38 cellular contexts compared by ENCODE assay signal in genomic region chr19:35144259-35144599, GRCh38. TPM values are rescaled to one million over a fixed set of nuclear protein-coding genes. Genes with fewer than 3 reads are reported as not detected.
A peak's percentile ranks its signal among the peaks of the same experiment; 100 is the strongest.
DNase-seq lines count a peak whose midpoint lies in the region; ATAC-seq, FAIRE-seq and TF ChIP-seq lines count a peak whose summit lies in the region.
"Had no signal": no experiment of that assay in that cellular context is flagged by ENCODE, and none has a peak within 500 bp of the region (broad histone marks: within the 10 kb centered on the region; RNA-seq: fewer than 3 reads in every experiment).

No MANE protein-coding gene starts in this region.

- DNase-seq in H1 (ENCODE audit: low read depth in 1 of 2, low spot score in 2 of 2) (no peak), neural crest cell (ENCODE audit: low read depth, low spot score) (no peak), lower leg skin (ENCODE audit: low spot score in 2 of 2) (no peak)
- no peak for DNase-seq in stimulated activated naive CD4-positive, alpha-beta T cell treated with Interleukin-2 at 50 U/mL for 16 hours (lab: John Stamatoyannopoulos, UW)
- DNase-seq: activated CD4-positive, alpha-beta memory T cell treated with anti-CD3 and anti-CD28 coated beads for 36 hours; activated CD8-positive, alpha-beta memory T cell treated with anti-CD3 and anti-CD28 coated beads, Interleukin-2, amount 50 U/mL, for 48 hours; activated naive CD8-positive, alpha-beta T cell treated with anti-CD3 and anti-CD28 coated beads for 36 hours; DND-41; esophagus squamous epithelium; foreskin melanocyte; GM23248; immature natural killer cell; KG1; mesenchymal stem cell; MG63; NCI-H1417 treated with DMSO at 0.1 percent for 48 hours; stimulated activated naive CD8-positive, alpha-beta T cell treated with anti-CD3 and anti-CD28 coated beads, Interleukin-15, amount 100 ng/mL, for 72 hours; thyroid gland had no signal

- peaks cover 11% of the 10 kb centered on the region; the same call in 1 of the 2 replicates for H3K27me3 ChIP-seq in BLaER1
- peaks cover 25% of the 10 kb centered on the region for H3K27me3 ChIP-seq in HUES48 (ENCODE audit: control insufficient read depth, insufficient read depth, low read length)
- peaks cover 0 to 15% (median 8%) of the 10 kb centered on the region in 4 experiments; a peak in 5 of 7 replicates for H3K27me3 ChIP-seq in H1 (replicated peaks in 1 of 4; ENCODE audit: control insufficient read depth in 3 of 4, extremely low read depth in 1 of 4, insufficient read depth in 3 of 4, low read length in 3 of 4)
- H3K27me3 ChIP-seq: MG63, thyroid gland, vagina had no signal

- no peak overlapping the region for H2BK120ac ChIP-seq in H1 (replicated peaks; ENCODE audit: low read depth, low read length)

- ATAC-seq in GM21367 (IDR thresholded peaks at IDR 0.05; ENCODE audit: unreplicated experiment) (no peak), HG03039 (IDR thresholded peaks at IDR 0.05; ENCODE audit: unreplicated experiment) (no peak)
- ATAC-seq: activated CD4-positive, CD25-positive, alpha-beta regulatory T cell treated with anti-CD3 and anti-CD28 coated beads, Interleukin-2, amount 50 U/mL, for 24 hours; stimulated activated naive CD8-positive, alpha-beta T cell treated with anti-CD3 and anti-CD28 coated beads, Interleukin-15, amount 100 ng/mL, for 72 hours had no signal

- no peak overlapping the region for H4K91ac ChIP-seq in H1 (replicated peaks; ENCODE audit: insufficient read length, low read length)

- no peak for TF ChIP-seq EP300 in H1 (IDR thresholded peaks at IDR 0.05; ENCODE audit: borderline replicate concordance in 1 of 2, low read depth in 2 of 2, low read length in 2 of 2)

- no peak for TF ChIP-seq CTCF in H1 (IDR thresholded peaks at IDR 0.05; ENCODE audit: control extremely low read depth in 1 of 3, insufficient read depth in 1 of 3, low read depth in 1 of 3, low read length in 3 of 3)
- no peak for TF ChIP-seq CTCF in neural crest cell (conservative IDR thresholded peaks at IDR 0.05)
- no peak for TF ChIP-seq CTCF in lower leg skin (IDR thresholded peaks at IDR 0.05)

- peak overlapping the region; percentile 96 for H3K4me2 ChIP-seq in BLaER1
- peak overlapping the region; percentile 78 to 82 for H3K4me2 ChIP-seq in H1 (ENCODE audit: insufficient read depth in 1 of 2, low read depth in 2 of 2, low read length in 2 of 2)

- no peak overlapping the region for H4K8ac ChIP-seq in H1 (ENCODE audit: extremely low read depth, insufficient read depth, low read length)

- H3K14ac ChIP-seq in H1 (ENCODE audit: insufficient read length) = no peak overlapping the region

- H3K27me3 Mint-ChIP-seq in neural crest cell (ENCODE audit: low read depth) = peaks cover 75% of the 10 kb centered on the region
- H3K27me3 Mint-ChIP-seq: activated CD4-positive, alpha-beta memory T cell treated with anti-CD3 and anti-CD28 coated beads for 36 hours; activated naive CD8-positive, alpha-beta T cell treated with anti-CD3 and anti-CD28 coated beads for 36 hours had no signal

- H3K9ac ChIP-seq in BLaER1 (no peak overlapping the region), HUES48 (ENCODE audit: low read depth, low read length) (no peak overlapping the region), H1 (replicated peaks in 1 of 4; ENCODE audit: extremely low read depth in 1 of 4, low read depth in 3 of 4, low read length in 3 of 4) (no peak overlapping the region)
- H3K9ac ChIP-seq: GM23248 had no signal

- H3K4me3 ChIP-seq in BLaER1 (no peak overlapping the region), HUES48 (ENCODE audit: low read depth, low read length) (peak overlapping the region; percentile 33; the same call in 1 of the 2 replicates), H1 (ENCODE audit: extremely low read depth in 1 of 4, insufficient read depth in 2 of 4, low read depth in 3 of 4, low read length in 4 of 4) (peak overlapping the region in 1 of 4 experiments; percentile 65; a peak in 2 of 8 replicates), lower leg skin (ENCODE audit: low read depth, poor library complexity, severe bottlenecking) (no peak overlapping the region)
- H3K4me3 ChIP-seq: esophagus squamous epithelium, GM23248, MG63, SJSA1, thyroid gland had no signal

- no peak for TF ChIP-seq RAD21 in H1 (IDR thresholded peaks at IDR 0.05 in 1 of 2, conservative IDR thresholded peaks at IDR 0.05 in 1 of 2; ENCODE audit: low read depth in 2 of 2, low read length in 2 of 2)

- TF ChIP-seq POLR2A in H1 (IDR thresholded peaks at IDR 0.05; ENCODE audit: control extremely low read depth in 1 of 2, low read depth in 2 of 2, low read length in 2 of 2) (no peak), lower leg skin (IDR thresholded peaks at IDR 0.05) (no peak)

- H3K79me2 ChIP-seq in H1 (ENCODE audit: control insufficient read depth in 1 of 2, insufficient read depth in 2 of 2, low read length in 2 of 2) = no peaks in the 10 kb centered on the region

- no peak overlapping the region for H3K27ac Mint-ChIP-seq in neural crest cell (ENCODE audit: unreplicated experiment)
- H3K27ac Mint-ChIP-seq: activated CD4-positive, alpha-beta memory T cell treated with anti-CD3 and anti-CD28 coated beads for 36 hours; activated naive CD8-positive, alpha-beta T cell treated with anti-CD3 and anti-CD28 coated beads for 36 hours; activated T-helper 2 cell treated with anti-CD3 and anti-CD28 coated beads, Interferon-gamma antibody, Interleukin-2, Interleukin-4, amounts not matched to agents 10 μg/mL and 5 μg/mL and 100 μg/mL, durations not matched to agents 14 hours and 24 hours and 36 hours; dendritic cell treated with granulocyte-macrophage colony-stimulating factor and Interleukin-4, amounts not matched to agents 40 ng/mL and 50 ng/mL, for 4 days; stimulated activated naive CD8-positive, alpha-beta T cell treated with anti-CD3 and anti-CD28 coated beads, Interleukin-15, amount 100 ng/mL, for 72 hours had no signal

- CTCF ChIA-PET in H1 (lab: Charles Lee; ENCODE audit: partially characterized antibody) = interaction anchor here (0.8 to 3.7 kb wide), 11 partner anchors 9 to 77 kb away, joined by 3 to 60 read pairs (median 3); partner anchors contain the start of genes FXYD3, FXYD5 and LGI4

- H4K20me1 ChIP-seq in BLaER1 (no peaks in the 10 kb centered on the region), H1 (replicated peaks in 1 of 2; ENCODE audit: control insufficient read depth in 1 of 2, insufficient read depth in 2 of 2, low read length in 2 of 2) (peaks cover 0 to 3% of the 10 kb centered on the region in 2 experiments)

- 0 out of 2 replicates have a peak overlapping the region, but pooled peaks have one; percentile 39 for H2BK12ac ChIP-seq in H1 (ENCODE audit: low read depth, low read length)

- no peak for FAIRE-seq in H1 (lab: Jason Lieb, UNC)
- FAIRE-seq: astrocyte, endometrium, GM18507, TTC549 had no signal

- H2BK15ac ChIP-seq in H1 (ENCODE audit: low read length) = no peak overlapping the region; the same call in none of the 2 replicates

- no peak overlapping the region for H3K23ac ChIP-seq in H1 (ENCODE audit: insufficient read length)

- H4K5ac ChIP-seq in H1 (ENCODE audit: insufficient read length, low read depth, low read length) = no peak overlapping the region

- no peak overlapping the region for H2AK5ac ChIP-seq in H1 (ENCODE audit: low read depth, low read length)

- intact Hi-C loops in lower leg skin (cut with DNase I; ENCODE audit: low total_unique reads) = loop anchor here (10.0 kb wide), 1 partner anchor 121 kb away; the partner anchor contains the start of gene USF2

- H3K4me1 ChIP-seq in BLaER1 = peaks cover 63% of the 10 kb centered on the region
- H3K4me1 ChIP-seq in HUES48 (ENCODE audit: control insufficient read depth, insufficient read depth, low read length) = peaks cover 19% of the 10 kb centered on the region
- peaks cover 5 to 26% (median 22%) of the 10 kb centered on the region in 4 experiments for H3K4me1 ChIP-seq in H1 (replicated peaks in 1 of 4; ENCODE audit: control insufficient read depth in 3 of 4, insufficient read depth in 4 of 4, low read length in 3 of 4)
- H3K4me1 ChIP-seq: SJSA1 had no signal

- H3K4ac ChIP-seq in H1 (replicated peaks; ENCODE audit: insufficient read length, low read depth, low read length) = no peak overlapping the region

- no peaks in the 10 kb centered on the region for H3K36me3 Mint-ChIP-seq in neural crest cell (ENCODE audit: low read depth)
- H3K36me3 Mint-ChIP-seq: activated CD4-positive, alpha-beta memory T cell treated with anti-CD3 and anti-CD28 coated beads for 36 hours; activated naive CD8-positive, alpha-beta T cell treated with anti-CD3 and anti-CD28 coated beads for 36 hours had no signal

- H3K9me3 ChIP-seq in BLaER1 = no peaks in the 10 kb centered on the region
- H3K9me3 ChIP-seq in HUES48 (ENCODE audit: control insufficient read depth, insufficient read depth, low read length) = no peaks in the 10 kb centered on the region
- no peaks in the 10 kb centered on the region for H3K9me3 ChIP-seq in H1 (ENCODE audit: insufficient read depth in 2 of 2, low read depth in 1 of 2, low read length in 1 of 2)
- H3K9me3 ChIP-seq: esophagus squamous epithelium, MG63, thyroid gland, vagina had no signal

- no peaks in the 10 kb centered on the region; the same call in 1 of the 2 replicates for H3K79me1 ChIP-seq in H1 (ENCODE audit: low read depth, low read length)

- no peaks in the 10 kb centered on the region for H3K9me3 Mint-ChIP-seq in neural crest cell
- H3K9me3 Mint-ChIP-seq: activated CD4-positive, alpha-beta memory T cell treated with anti-CD3 and anti-CD28 coated beads for 36 hours; activated naive CD8-positive, alpha-beta T cell treated with anti-CD3 and anti-CD28 coated beads for 36 hours; activated T-helper 2 cell treated with anti-CD3 and anti-CD28 coated beads, Interferon-gamma antibody, Interleukin-2, Interleukin-4, amounts not matched to agents 10 μg/mL and 5 μg/mL and 100 μg/mL, durations not matched to agents 14 hours and 24 hours and 36 hours; dendritic cell treated with granulocyte-macrophage colony-stimulating factor and Interleukin-4, amounts not matched to agents 40 ng/mL and 50 ng/mL, for 4 days; immature natural killer cell; stimulated activated naive CD8-positive, alpha-beta T cell treated with anti-CD3 and anti-CD28 coated beads, Interleukin-15, amount 100 ng/mL, for 72 hours had no signal

- no peaks in the 10 kb centered on the region for H3K36me3 ChIP-seq in BLaER1
- H3K36me3 ChIP-seq in HUES48 (ENCODE audit: control insufficient read depth, insufficient read depth, low read length) = no peaks in the 10 kb centered on the region
- no peaks in the 10 kb centered on the region for H3K36me3 ChIP-seq in H1 (ENCODE audit: control insufficient read depth in 2 of 4, insufficient read depth in 4 of 4, low read length in 3 of 4)
- H3K36me3 ChIP-seq: esophagus squamous epithelium, MG63, SJSA1, thyroid gland, vagina had no signal

- H2AFZ ChIP-seq in H1 (ENCODE audit: low read length) = no peak overlapping the region
- H2AFZ ChIP-seq: GM23248 had no signal

- peaks cover 34% of the 10 kb centered on the region for H3K4me1 Mint-ChIP-seq in neural crest cell

- H3K4me3 Mint-ChIP-seq in neural crest cell = peak overlapping the region; percentile 4
- H3K4me3 Mint-ChIP-seq: activated CD4-positive, alpha-beta memory T cell treated with anti-CD3 and anti-CD28 coated beads for 36 hours; activated naive CD8-positive, alpha-beta T cell treated with anti-CD3 and anti-CD28 coated beads for 36 hours; dendritic cell treated with granulocyte-macrophage colony-stimulating factor and Interleukin-4, amounts not matched to agents 40 ng/mL and 50 ng/mL, for 4 days had no signal

- peaks cover 20% of the 10 kb centered on the region; the same call in 1 of the 2 replicates for H3K23me2 ChIP-seq in H1 (ENCODE audit: low read depth, low read length)

- no peak overlapping the region for H2BK5ac ChIP-seq in H1 (ENCODE audit: low read depth, low read length)

- peak overlapping the region; percentile 48 for H3K18ac ChIP-seq in H1 (ENCODE audit: extremely low read depth, low read length)

- H3K27ac ChIP-seq in BLaER1 (no peak overlapping the region), HUES48 (ENCODE audit: low read depth, low read length) (no peak overlapping the region), H1 (ENCODE audit: low read depth, low read length) (no peak overlapping the region)
- H3K27ac ChIP-seq: esophagus squamous epithelium, GM23248, SJSA1, thyroid gland had no signal

- peak overlapping the region; percentile 72; the same call in 1 of the 2 replicates for H2BK20ac ChIP-seq in H1 (ENCODE audit: low read length)

- WGBS in H1 (ENCODE audit: extremely low coverage in 1 of 2, insufficient coverage in 1 of 2, insufficient read length in 1 of 2, insufficient replicate concordance in 2 of 2, low coverage in 1 of 2, low lambda C conversion rate in 2 of 2, missing lambda C conversion rate in 1 of 2), 2 experiments = 17% methylated on average over 2 of the region's 6 CpGs; no CpG with 5 or more reads in 1 of the 2 experiments
- WGBS in lower leg skin, 2 donors = 27 to 51% methylated on average over 2 to 6 of the region's 6 CpGs

- POLR2A ChIA-PET in H1 (lab: Charles Lee; ENCODE audit: partially characterized antibody) = interaction anchor here (0.5 to 4.8 kb wide), 6 partner anchors 10 to 65 kb away, joined by 3 to 67 read pairs (median 4); partner anchors contain the start of gene FXYD5

- no peak overlapping the region for H3K56ac ChIP-seq in H1 (replicated peaks; ENCODE audit: insufficient read length, low read depth, low read length)

RNA-seq across cellular contexts. Expression of gene FXYD7, which starts 1.2 kb away (rescaled TPM):
- 14.3 and 15.4 TPM in 2 replicates for total RNA-seq in H1 (2021; fragmentation: NEBNext Ultra II Directional; extraction: Animal tissue kit (Norgen Biotek cat#: 25700))
- polyA plus RNA-seq in H1 (2011; rRNA removed) = 12.1 and 17.5 TPM in 2 replicates
- 9.0 TPM for polyA plus RNA-seq in H1 (2011; cell fraction: cytosol; rRNA removed)
- 18.6 TPM for polyA plus RNA-seq in H1 (2011; cell fraction: nucleus; rRNA removed)
- polyA plus RNA-seq in H1 (2012, experiment 1 of 2) = 20.2 to 24.4 TPM (median 21.9 TPM) in 4 replicates
- polyA plus RNA-seq in H1 (2012, experiment 2 of 2) = 20.8 TPM
- polyA plus RNA-seq in H1 (2013, experiment 1 of 2) = 22.7 TPM
- 23.8 TPM for polyA plus RNA-seq in H1 (2013, experiment 2 of 2)
- 2.2 and 3.6 TPM in 2 replicates for polyA minus RNA-seq in H1 (2011; rRNA and poly(A)+ RNA removed)
- 1.5 TPM for polyA minus RNA-seq in H1 (2011; cell fraction: cytosol; rRNA and poly(A)+ RNA removed)
- 3.2 TPM for polyA minus RNA-seq in H1 (2011; cell fraction: nucleus; rRNA and poly(A)+ RNA removed)
- total RNA-seq in neural crest cell = 1.1 and 1.4 TPM in 2 replicates
- total RNA-seq in lower leg skin = 1 to 10 TPM in 1 of 4 donors, not detected in 3; 1.3 TPM
- total RNA-seq: activated T-helper 2 cell treated with anti-CD3 and anti-CD28 coated beads, Interferon-gamma antibody, Interleukin-2, Interleukin-4, amounts not matched to agents 10 μg/mL and 5 μg/mL and 100 μg/mL, durations not matched to agents 14 hours and 24 hours and 36 hours; astrocyte; esophagus squamous epithelium; GM23248; myocyte; osteocyte; SJSA1 had no signal
- polyA plus RNA-seq: GM23248 had no signal

RNA-seq across cellular contexts. Expression of gene FXYD1, which starts 5.6 kb away (rescaled TPM):
- 8.1 and 10.3 TPM in 2 replicates for total RNA-seq in H1 (2021; fragmentation: NEBNext Ultra II Directional; extraction: Animal tissue kit (Norgen Biotek cat#: 25700))
- polyA plus RNA-seq in H1 (2011; rRNA removed) = 1.6 and 3.3 TPM in 2 replicates
- 2.7 TPM for polyA plus RNA-seq in H1 (2011; cell fraction: cytosol; rRNA removed)
- polyA plus RNA-seq in H1 (2011; cell fraction: nucleus; rRNA removed) = 6.7 TPM
- 7.4 to 19.9 TPM (median 15.6 TPM) in 4 replicates for polyA plus RNA-seq in H1 (2012, experiment 1 of 2)
- polyA plus RNA-seq in H1 (2012, experiment 2 of 2) = 4.1 TPM
- polyA plus RNA-seq in H1 (2013, experiment 1 of 2) = 10.4 TPM
- polyA plus RNA-seq in H1 (2013, experiment 2 of 2) = 10.3 TPM
- polyA minus RNA-seq in H1 (2011; rRNA and poly(A)+ RNA removed) = 0.49 and 0.69 TPM in 2 replicates
- 2.1 TPM for polyA minus RNA-seq in H1 (2011; cell fraction: cytosol; rRNA and poly(A)+ RNA removed)
- 4.1 TPM for polyA minus RNA-seq in H1 (2011; cell fraction: nucleus; rRNA and poly(A)+ RNA removed)
- 4.2 and 6.5 TPM in 2 replicates for total RNA-seq in neural crest cell
- 10 to 100 TPM in 1 of 4 donors, 1 to 10 TPM in 2, not detected in 1; 5.5 to 20.9 (median 6.5) TPM for total RNA-seq in lower leg skin
- total RNA-seq: A673; HT1080; SJSA1; T-helper 1 cell treated with Interleukin-12 subunit alpha and Interleukin-12 subunit beta and Interleukin-4 antibody, amounts not matched to agents 30 ng/mL and 1 ng/mL, for 36 hours had no signal

RNA-seq across cellular contexts. Expression of gene LGI4, which starts 9.4 kb away (rescaled TPM):
- total RNA-seq in H1 (2021; fragmentation: NEBNext Ultra II Directional; extraction: Animal tissue kit (Norgen Biotek cat#: 25700)) = 2.0 and 2.9 TPM in 2 replicates
- polyA plus RNA-seq in H1 (2011; rRNA removed) = 8.2 and 9.4 TPM in 2 replicates
- 9.4 TPM for polyA plus RNA-seq in H1 (2011; cell fraction: cytosol; rRNA removed)
- 32.9 TPM for polyA plus RNA-seq in H1 (2011; cell fraction: nucleus; rRNA removed)
- polyA plus RNA-seq in H1 (2012, experiment 1 of 2) = 5.6 to 9.8 TPM (median 8.1 TPM) in 4 replicates
- polyA plus RNA-seq in H1 (2012, experiment 2 of 2) = 2.6 TPM
- 2.1 TPM for polyA plus RNA-seq in H1 (2013, experiment 1 of 2)
- polyA plus RNA-seq in H1 (2013, experiment 2 of 2) = 2.1 TPM
- 0.88 and 2.1 TPM in 2 replicates for polyA minus RNA-seq in H1 (2011; rRNA and poly(A)+ RNA removed)
- 0.66 TPM for polyA minus RNA-seq in H1 (2011; cell fraction: cytosol; rRNA and poly(A)+ RNA removed)
- 4.2 TPM for polyA minus RNA-seq in H1 (2011; cell fraction: nucleus; rRNA and poly(A)+ RNA removed)
- total RNA-seq in neural crest cell (15.9 and 16.1 TPM in 2 replicates), lower leg skin (10 to 100 TPM in 1 of 4 donors, 1 to 10 TPM in 3; 4.3 to 19.4 (median 8.9) TPM)
- total RNA-seq: A673; activated naive CD8-positive, alpha-beta T cell treated with anti-CD3 and anti-CD28 coated beads for 36 hours; HT1080; SJSA1 had no signal
- polyA plus RNA-seq: immature natural killer cell had no signal

RNA-seq across cellular contexts. Expression of gene FXYD5, which starts 10.3 kb away (rescaled TPM):
- total RNA-seq in H1 (2021; fragmentation: NEBNext Ultra II Directional; extraction: Animal tissue kit (Norgen Biotek cat#: 25700)) = 99.0 and 104 TPM in 2 replicates
- 167 and 191 TPM in 2 replicates for polyA plus RNA-seq in H1 (2011; rRNA removed)
- polyA plus RNA-seq in H1 (2011; cell fraction: cytosol; rRNA removed) = 117 TPM
- 131 TPM for polyA plus RNA-seq in H1 (2011; cell fraction: nucleus; rRNA removed)
- 113 to 185 TPM (median 177 TPM) in 4 replicates for polyA plus RNA-seq in H1 (2012, experiment 1 of 2)
- polyA plus RNA-seq in H1 (2012, experiment 2 of 2) = 175 TPM
- polyA plus RNA-seq in H1 (2013, experiment 1 of 2) = 277 TPM
- 347 TPM for polyA plus RNA-seq in H1 (2013, experiment 2 of 2)
- polyA minus RNA-seq in H1 (2011; rRNA and poly(A)+ RNA removed) = 89.3 and 107 TPM in 2 replicates
- polyA minus RNA-seq in H1 (2011; cell fraction: cytosol; rRNA and poly(A)+ RNA removed) = 89.5 TPM
- polyA minus RNA-seq in H1 (2011; cell fraction: nucleus; rRNA and poly(A)+ RNA removed) = 51.4 TPM
- total RNA-seq in neural crest cell (13.3 and 17.0 TPM in 2 replicates), lower leg skin (10 to 100 TPM; 41.4 to 59.8 (median 57.7) TPM)

RNA-seq across cellular contexts. Expression of gene FXYD3, which starts 28.6 kb away (rescaled TPM):
- total RNA-seq in H1 (2021; fragmentation: NEBNext Ultra II Directional; extraction: Animal tissue kit (Norgen Biotek cat#: 25700)) = 0.86 TPM in 1 of 2 replicates, not detected in the other
- 0.09 and 0.33 TPM in 2 replicates for polyA plus RNA-seq in H1 (2011; rRNA removed)
- 0.22 TPM for polyA plus RNA-seq in H1 (2011; cell fraction: cytosol; rRNA removed)
- 0.66 TPM for polyA plus RNA-seq in H1 (2011; cell fraction: nucleus; rRNA removed)
- 0.41 to 0.76 TPM (median 0.57 TPM) in 3 of 4 replicates, not detected in the other for polyA plus RNA-seq in H1 (2012, experiment 1 of 2)
- not detected for polyA plus RNA-seq in H1 (2012, experiment 2 of 2)
- 0.10 TPM for polyA plus RNA-seq in H1 (2013, experiment 1 of 2)
- 0.37 TPM for polyA plus RNA-seq in H1 (2013, experiment 2 of 2)
- polyA minus RNA-seq in H1 (2011; rRNA and poly(A)+ RNA removed) = 1.5 TPM in 1 of 2 replicates, not detected in the other
- polyA minus RNA-seq in H1 (2011; cell fraction: cytosol; rRNA and poly(A)+ RNA removed) = not detected
- polyA minus RNA-seq in H1 (2011; cell fraction: nucleus; rRNA and poly(A)+ RNA removed) = not detected
- 2.5 and 2.8 TPM in 2 replicates for total RNA-seq in neural crest cell
- 100 to 1,000 TPM; 391 to 630 (median 546) TPM for total RNA-seq in lower leg skin
- total RNA-seq: A673; activated CD4-positive, alpha-beta memory T cell treated with anti-CD3 and anti-CD28 coated beads for 36 hours; activated naive CD8-positive, alpha-beta T cell treated with anti-CD3 and anti-CD28 coated beads for 36 hours; activated T-helper 2 cell treated with anti-CD3 and anti-CD28 coated beads, Interferon-gamma antibody, Interleukin-2, Interleukin-4, amounts not matched to agents 10 μg/mL and 5 μg/mL and 100 μg/mL, durations not matched to agents 14 hours and 24 hours and 36 hours; astrocyte; GM23248; HT1080; osteocyte; SJSA1; skeletal muscle tissue; T-helper 1 cell treated with Interleukin-12 subunit alpha and Interleukin-12 subunit beta and Interleukin-4 antibody, amounts not matched to agents 30 ng/mL and 1 ng/mL, for 36 hours had no signal
- polyA plus RNA-seq: BJ, GM23248, immature natural killer cell had no signal
